ENCODE assay signal across 2 cellular contexts in the genomic region with DNA sequence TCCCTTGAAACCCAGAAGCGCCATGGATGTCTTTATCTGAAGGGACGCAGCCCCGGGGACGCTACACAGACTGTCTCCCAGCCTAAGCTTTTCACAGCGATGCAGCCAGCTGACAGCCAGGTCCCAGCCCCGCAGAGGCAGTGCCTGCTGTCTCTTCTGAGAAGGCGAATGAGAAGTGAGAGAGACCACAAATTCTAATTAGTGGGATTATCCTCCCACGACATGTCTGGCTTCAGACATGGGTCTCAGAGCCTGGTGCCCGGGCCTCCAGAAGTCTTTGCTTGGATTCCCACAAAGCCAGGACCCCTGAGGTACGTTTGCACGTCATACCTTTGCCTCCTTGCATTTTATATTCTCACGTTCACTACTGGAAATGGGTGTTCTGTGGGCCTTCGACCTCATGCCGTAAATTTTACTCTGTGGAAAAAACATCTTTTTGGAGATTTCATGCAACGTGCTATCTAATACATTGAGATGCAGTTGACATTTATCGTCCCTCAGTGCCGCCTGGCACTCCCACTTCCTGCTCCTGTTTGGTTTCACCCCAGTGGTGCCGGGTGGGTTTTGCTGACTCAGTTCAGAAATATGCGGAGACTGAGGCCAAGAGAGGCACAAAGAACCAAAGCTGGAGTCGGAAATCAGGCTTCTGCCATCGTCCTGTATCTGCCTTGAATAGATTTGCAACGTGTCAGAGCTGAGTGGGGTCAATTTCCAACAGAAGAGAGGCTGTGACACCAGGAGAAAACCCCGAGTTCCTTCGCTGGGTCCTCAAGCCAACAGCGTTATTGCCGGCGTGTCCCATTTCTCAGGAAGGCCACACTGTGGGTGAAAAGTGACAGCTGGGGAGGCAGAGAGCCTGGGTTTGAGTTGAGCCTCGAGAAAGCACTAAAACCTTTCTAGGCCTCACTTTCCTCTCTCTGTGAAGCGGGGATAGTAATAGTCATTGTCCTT.
TF ChIP-seq lines count a peak whose summit lies in the region.

No MANE protein-coding gene starts in this region.

TF ChIP-seq in HCT116, 20 proteins besides CTCF, POLR2A, EP300 and RAD21:
- no peak for TF ChIP-seq JUND (IDR thresholded peaks at IDR 0.05)
- TF ChIP-seq EZH2 (IDR thresholded peaks at IDR 0.05) = no peak
- TF ChIP-seq YY1 (IDR thresholded peaks at IDR 0.05; ENCODE audit: extremely low read depth, insufficient replicate concordance, low read depth, low read length) = no peak
- no peak for TF ChIP-seq SIN3A (IDR thresholded peaks at IDR 0.05; ENCODE audit: low read depth)
- TF ChIP-seq SP1 (IDR thresholded peaks at IDR 0.05; ENCODE audit: low read depth) = no peak
- no peak for TF ChIP-seq ZNF274 (IDR thresholded peaks at IDR 0.05; ENCODE audit: low read depth, low read length)
- TF ChIP-seq FOSL1 (IDR thresholded peaks at IDR 0.05; ENCODE audit: low read depth) = no peak
- TF ChIP-seq POLR2AphosphoS5 (IDR thresholded peaks at IDR 0.05; ENCODE audit: low read depth, low read length) = no peak
- TF ChIP-seq, protein P1, sequence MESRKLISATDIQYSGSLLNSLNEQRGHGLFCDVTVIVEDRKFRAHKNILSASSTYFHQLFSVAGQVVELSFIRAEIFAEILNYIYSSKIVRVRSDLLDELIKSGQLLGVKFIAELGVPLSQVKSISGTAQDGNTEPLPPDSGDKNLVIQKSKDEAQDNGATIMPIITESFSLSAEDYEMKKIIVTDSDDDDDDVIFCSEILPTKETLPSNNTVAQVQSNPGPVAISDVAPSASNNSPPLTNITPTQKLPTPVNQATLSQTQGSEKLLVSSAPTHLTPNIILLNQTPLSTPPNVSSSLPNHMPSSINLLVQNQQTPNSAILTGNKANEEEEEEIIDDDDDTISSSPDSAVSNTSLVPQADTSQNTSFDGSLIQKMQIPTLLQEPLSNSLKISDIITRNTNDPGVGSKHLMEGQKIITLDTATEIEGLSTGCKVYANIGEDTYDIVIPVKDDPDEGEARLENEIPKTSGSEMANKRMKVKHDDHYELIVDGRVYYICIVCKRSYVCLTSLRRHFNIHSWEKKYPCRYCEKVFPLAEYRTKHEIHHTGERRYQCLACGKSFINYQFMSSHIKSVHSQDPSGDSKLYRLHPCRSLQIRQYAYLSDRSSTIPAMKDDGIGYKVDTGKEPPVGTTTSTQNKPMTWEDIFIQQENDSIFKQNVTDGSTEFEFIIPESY (IDR thresholded peaks at IDR 0.05; ENCODE audit: extremely low read depth, insufficient replicate concordance, low read length) = no peak
- TF ChIP-seq EGR1 (IDR thresholded peaks at IDR 0.05; ENCODE audit: low read depth) = no peak
- TF ChIP-seq, protein P2, sequence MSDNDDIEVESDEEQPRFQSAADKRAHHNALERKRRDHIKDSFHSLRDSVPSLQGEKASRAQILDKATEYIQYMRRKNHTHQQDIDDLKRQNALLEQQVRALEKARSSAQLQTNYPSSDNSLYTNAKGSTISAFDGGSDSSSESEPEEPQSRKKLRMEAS (IDR thresholded peaks at IDR 0.05) = no peak
- no peak for TF ChIP-seq CEBPB (IDR thresholded peaks at IDR 0.05; ENCODE audit: low read depth)
- TF ChIP-seq TCF7L2 (IDR thresholded peaks at IDR 0.05; ENCODE audit: borderline replicate concordance, extremely low read depth, insufficient read depth, insufficient read length) = no peak
- TF ChIP-seq, protein P3, sequence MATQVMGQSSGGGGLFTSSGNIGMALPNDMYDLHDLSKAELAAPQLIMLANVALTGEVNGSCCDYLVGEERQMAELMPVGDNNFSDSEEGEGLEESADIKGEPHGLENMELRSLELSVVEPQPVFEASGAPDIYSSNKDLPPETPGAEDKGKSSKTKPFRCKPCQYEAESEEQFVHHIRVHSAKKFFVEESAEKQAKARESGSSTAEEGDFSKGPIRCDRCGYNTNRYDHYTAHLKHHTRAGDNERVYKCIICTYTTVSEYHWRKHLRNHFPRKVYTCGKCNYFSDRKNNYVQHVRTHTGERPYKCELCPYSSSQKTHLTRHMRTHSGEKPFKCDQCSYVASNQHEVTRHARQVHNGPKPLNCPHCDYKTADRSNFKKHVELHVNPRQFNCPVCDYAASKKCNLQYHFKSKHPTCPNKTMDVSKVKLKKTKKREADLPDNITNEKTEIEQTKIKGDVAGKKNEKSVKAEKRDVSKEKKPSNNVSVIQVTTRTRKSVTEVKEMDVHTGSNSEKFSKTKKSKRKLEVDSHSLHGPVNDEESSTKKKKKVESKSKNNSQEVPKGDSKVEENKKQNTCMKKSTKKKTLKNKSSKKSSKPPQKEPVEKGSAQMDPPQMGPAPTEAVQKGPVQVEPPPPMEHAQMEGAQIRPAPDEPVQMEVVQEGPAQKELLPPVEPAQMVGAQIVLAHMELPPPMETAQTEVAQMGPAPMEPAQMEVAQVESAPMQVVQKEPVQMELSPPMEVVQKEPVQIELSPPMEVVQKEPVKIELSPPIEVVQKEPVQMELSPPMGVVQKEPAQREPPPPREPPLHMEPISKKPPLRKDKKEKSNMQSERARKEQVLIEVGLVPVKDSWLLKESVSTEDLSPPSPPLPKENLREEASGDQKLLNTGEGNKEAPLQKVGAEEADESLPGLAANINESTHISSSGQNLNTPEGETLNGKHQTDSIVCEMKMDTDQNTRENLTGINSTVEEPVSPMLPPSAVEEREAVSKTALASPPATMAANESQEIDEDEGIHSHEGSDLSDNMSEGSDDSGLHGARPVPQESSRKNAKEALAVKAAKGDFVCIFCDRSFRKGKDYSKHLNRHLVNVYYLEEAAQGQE (IDR thresholded peaks at IDR 0.05; ENCODE audit: low read depth) = no peak
- TF ChIP-seq, protein P4, sequence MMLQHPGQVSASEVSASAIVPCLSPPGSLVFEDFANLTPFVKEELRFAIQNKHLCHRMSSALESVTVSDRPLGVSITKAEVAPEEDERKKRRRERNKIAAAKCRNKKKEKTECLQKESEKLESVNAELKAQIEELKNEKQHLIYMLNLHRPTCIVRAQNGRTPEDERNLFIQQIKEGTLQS (IDR thresholded peaks at IDR 0.05) = no peak
- no peak for TF ChIP-seq EZH2phosphoT487 (IDR thresholded peaks at IDR 0.05; ENCODE audit: borderline replicate concordance)
- TF ChIP-seq ZFX (IDR thresholded peaks at IDR 0.05) = no peak
- TF ChIP-seq ELF1 (IDR thresholded peaks at IDR 0.05; ENCODE audit: borderline replicate concordance, low read depth) = no peak

TF ChIP-seq in SK-N-SH treated with all-trans-retinoic acid at 6 μM for 48 hours, 23 proteins besides CTCF, POLR2A, EP300 and RAD21:
- TF ChIP-seq SNAI2 (CRISPR knock-in tag; IDR thresholded peaks at IDR 0.05) (no peak), ZNF70 (CRISPR knock-in tag; IDR thresholded peaks at IDR 0.05) (no peak), RARB (CRISPR knock-in tag; IDR thresholded peaks at IDR 0.05) (no peak), ESRRG (CRISPR knock-in tag; IDR thresholded peaks at IDR 0.05) (no peak), GLIS3 (CRISPR knock-in tag; IDR thresholded peaks at IDR 0.05) (no peak), BACH2 (CRISPR knock-in tag; IDR thresholded peaks at IDR 0.05; ENCODE audit: borderline replicate concordance) (no peak), ZFP3 (CRISPR knock-in tag; IDR thresholded peaks at IDR 0.05) (no peak), CSDC2 (CRISPR knock-in tag; IDR thresholded peaks at IDR 0.05) (no peak), ZNF8 (CRISPR knock-in tag; IDR thresholded peaks at IDR 0.05) (no peak), ZC3H10 (CRISPR knock-in tag; IDR thresholded peaks at IDR 0.05) (no peak), ARNTL (CRISPR knock-in tag; IDR thresholded peaks at IDR 0.05; ENCODE audit: borderline replicate concordance, low read depth) (no peak), ISL1 (CRISPR knock-in tag; IDR thresholded peaks at IDR 0.05) (no peak), TCF4 (CRISPR knock-in tag; IDR thresholded peaks at IDR 0.05; ENCODE audit: borderline replicate concordance) (no peak)
- TF ChIP-seq, protein P5, sequence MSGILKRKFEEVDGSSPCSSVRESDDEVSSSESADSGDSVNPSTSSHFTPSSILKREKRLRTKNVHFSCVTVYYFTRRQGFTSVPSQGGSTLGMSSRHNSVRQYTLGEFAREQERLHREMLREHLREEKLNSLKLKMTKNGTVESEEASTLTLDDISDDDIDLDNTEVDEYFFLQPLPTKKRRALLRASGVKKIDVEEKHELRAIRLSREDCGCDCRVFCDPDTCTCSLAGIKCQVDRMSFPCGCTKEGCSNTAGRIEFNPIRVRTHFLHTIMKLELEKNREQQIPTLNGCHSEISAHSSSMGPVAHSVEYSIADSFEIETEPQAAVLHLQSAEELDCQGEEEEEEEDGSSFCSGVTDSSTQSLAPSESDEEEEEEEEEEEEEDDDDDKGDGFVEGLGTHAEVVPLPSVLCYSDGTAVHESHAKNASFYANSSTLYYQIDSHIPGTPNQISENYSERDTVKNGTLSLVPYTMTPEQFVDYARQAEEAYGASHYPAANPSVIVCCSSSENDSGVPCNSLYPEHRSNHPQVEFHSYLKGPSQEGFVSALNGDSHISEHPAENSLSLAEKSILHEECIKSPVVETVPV (CRISPR knock-in tag; IDR thresholded peaks at IDR 0.05) = no peak
- TF ChIP-seq, protein P6, sequence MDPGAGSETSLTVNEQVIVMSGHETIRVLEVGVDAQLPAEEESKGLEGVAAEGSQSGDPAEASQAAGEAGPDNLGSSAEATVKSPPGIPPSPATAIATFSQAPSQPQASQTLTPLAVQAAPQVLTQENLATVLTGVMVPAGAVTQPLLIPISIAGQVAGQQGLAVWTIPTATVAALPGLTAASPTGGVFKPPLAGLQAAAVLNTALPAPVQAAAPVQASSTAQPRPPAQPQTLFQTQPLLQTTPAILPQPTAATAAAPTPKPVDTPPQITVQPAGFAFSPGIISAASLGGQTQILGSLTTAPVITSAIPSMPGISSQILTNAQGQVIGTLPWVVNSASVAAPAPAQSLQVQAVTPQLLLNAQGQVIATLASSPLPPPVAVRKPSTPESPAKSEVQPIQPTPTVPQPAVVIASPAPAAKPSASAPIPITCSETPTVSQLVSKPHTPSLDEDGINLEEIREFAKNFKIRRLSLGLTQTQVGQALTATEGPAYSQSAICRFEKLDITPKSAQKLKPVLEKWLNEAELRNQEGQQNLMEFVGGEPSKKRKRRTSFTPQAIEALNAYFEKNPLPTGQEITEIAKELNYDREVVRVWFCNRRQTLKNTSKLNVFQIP (CRISPR knock-in tag; IDR thresholded peaks at IDR 0.05; ENCODE audit: borderline replicate concordance, low read depth) = no peak
- TF ChIP-seq, protein P7, sequence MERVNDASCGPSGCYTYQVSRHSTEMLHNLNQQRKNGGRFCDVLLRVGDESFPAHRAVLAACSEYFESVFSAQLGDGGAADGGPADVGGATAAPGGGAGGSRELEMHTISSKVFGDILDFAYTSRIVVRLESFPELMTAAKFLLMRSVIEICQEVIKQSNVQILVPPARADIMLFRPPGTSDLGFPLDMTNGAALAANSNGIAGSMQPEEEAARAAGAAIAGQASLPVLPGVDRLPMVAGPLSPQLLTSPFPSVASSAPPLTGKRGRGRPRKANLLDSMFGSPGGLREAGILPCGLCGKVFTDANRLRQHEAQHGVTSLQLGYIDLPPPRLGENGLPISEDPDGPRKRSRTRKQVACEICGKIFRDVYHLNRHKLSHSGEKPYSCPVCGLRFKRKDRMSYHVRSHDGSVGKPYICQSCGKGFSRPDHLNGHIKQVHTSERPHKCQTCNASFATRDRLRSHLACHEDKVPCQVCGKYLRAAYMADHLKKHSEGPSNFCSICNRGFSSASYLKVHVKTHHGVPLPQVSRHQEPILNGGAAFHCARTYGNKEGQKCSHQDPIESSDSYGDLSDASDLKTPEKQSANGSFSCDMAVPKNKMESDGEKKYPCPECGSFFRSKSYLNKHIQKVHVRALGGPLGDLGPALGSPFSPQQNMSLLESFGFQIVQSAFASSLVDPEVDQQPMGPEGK (CRISPR knock-in tag; IDR thresholded peaks at IDR 0.05; ENCODE audit: borderline replicate concordance) = no peak
- TF ChIP-seq, protein P8, sequence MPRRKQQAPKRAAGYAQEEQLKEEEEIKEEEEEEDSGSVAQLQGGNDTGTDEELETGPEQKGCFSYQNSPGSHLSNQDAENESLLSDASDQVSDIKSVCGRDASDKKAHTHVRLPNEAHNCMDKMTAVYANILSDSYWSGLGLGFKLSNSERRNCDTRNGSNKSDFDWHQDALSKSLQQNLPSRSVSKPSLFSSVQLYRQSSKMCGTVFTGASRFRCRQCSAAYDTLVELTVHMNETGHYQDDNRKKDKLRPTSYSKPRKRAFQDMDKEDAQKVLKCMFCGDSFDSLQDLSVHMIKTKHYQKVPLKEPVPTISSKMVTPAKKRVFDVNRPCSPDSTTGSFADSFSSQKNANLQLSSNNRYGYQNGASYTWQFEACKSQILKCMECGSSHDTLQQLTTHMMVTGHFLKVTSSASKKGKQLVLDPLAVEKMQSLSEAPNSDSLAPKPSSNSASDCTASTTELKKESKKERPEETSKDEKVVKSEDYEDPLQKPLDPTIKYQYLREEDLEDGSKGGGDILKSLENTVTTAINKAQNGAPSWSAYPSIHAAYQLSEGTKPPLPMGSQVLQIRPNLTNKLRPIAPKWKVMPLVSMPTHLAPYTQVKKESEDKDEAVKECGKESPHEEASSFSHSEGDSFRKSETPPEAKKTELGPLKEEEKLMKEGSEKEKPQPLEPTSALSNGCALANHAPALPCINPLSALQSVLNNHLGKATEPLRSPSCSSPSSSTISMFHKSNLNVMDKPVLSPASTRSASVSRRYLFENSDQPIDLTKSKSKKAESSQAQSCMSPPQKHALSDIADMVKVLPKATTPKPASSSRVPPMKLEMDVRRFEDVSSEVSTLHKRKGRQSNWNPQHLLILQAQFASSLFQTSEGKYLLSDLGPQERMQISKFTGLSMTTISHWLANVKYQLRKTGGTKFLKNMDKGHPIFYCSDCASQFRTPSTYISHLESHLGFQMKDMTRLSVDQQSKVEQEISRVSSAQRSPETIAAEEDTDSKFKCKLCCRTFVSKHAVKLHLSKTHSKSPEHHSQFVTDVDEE (CRISPR knock-in tag; IDR thresholded peaks at IDR 0.05) = no peak
- TF ChIP-seq, protein P9, sequence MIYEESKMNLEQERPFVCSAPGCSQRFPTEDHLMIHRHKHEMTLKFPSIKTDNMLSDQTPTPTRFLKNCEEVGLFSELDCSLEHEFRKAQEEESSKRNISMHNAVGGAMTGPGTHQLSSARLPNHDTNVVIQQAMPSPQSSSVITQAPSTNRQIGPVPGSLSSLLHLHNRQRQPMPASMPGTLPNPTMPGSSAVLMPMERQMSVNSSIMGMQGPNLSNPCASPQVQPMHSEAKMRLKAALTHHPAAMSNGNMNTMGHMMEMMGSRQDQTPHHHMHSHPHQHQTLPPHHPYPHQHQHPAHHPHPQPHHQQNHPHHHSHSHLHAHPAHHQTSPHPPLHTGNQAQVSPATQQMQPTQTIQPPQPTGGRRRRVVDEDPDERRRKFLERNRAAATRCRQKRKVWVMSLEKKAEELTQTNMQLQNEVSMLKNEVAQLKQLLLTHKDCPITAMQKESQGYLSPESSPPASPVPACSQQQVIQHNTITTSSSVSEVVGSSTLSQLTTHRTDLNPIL (CRISPR knock-in tag; IDR thresholded peaks at IDR 0.05; ENCODE audit: low read depth) = no peak
